In the genomic region with DNA sequence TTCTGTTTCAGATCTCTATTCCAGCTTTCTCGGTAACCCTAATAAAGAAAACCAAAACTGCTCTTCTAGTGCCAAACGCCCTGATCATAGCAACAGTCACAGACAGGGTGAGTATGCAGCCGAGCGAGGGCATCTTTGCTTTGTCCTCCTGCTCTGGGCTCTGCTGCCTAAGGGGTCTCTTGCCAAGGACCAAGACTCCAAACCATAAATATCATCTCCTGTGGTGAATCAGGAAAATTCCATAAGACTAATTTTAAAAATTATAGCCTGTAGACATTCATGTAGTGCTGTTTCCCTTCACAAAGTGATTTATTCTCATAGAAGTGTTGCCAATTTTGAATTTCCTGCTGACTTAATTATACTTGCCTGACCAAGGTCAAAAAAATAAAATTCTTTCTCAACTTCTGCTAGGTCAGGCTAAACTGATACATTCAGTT, we compare ENCODE assay signal across 15 cellular contexts. TPM values are rescaled to one million over a fixed set of nuclear protein-coding genes. Genes with fewer than 3 reads are reported as not detected.
DNase-seq lines count a peak whose midpoint lies in the region; ATAC-seq and TF ChIP-seq lines count a peak whose summit lies in the region.
"Had no signal": no experiment of that assay in that cellular context is flagged by ENCODE, and none has a peak within 500 bp of the region (broad histone marks: within the 10 kb centered on the region; RNA-seq: fewer than 3 reads in every experiment).

No MANE protein-coding gene starts in this region.

- CTCF ChIA-PET in CD8-positive, alpha-beta T cell (lab: Charles Lee), result interaction anchor here (2.0 kb wide), 1 partner anchor 22 kb away, joined by 6 read pairs; no protein-coding TSS in a partner anchor

- peak overlapping the region; percentile 68 for H3K9ac ChIP-seq in adipocyte (ENCODE audit: low read length)
- H3K9ac ChIP-seq in rectal smooth muscle tissue (ENCODE audit: low read length), result no peak overlapping the region

- intact Hi-C loops in CD8-positive, alpha-beta T cell (cut with DNase I, micrococcal nuclease), result no loop called here

- TF ChIP-seq CTCF in fibroblast of the aortic adventitia (IDR thresholded peaks at IDR 0.05; ENCODE audit: insufficient read depth, low read length), result no peak
- no peak for TF ChIP-seq CTCF in CD8-positive, alpha-beta T cell (IDR thresholded peaks at IDR 0.05)

- H3K9me3 ChIP-seq in adipocyte (ENCODE audit: control insufficient read depth, low read length), result no peaks in the 10 kb centered on the region
- H3K9me3 ChIP-seq in CD8-positive, alpha-beta T cell (ENCODE audit: low read length), result no peaks in the 10 kb centered on the region
- H3K9me3 ChIP-seq: Caco-2, right lobe of liver had no signal

- no peak overlapping the region for H3K4me3 Mint-ChIP-seq in CD8-positive, alpha-beta T cell
- H3K4me3 Mint-ChIP-seq: activated naive CD8-positive, alpha-beta T cell treated with anti-CD3 and anti-CD28 coated beads, Interleukin-2, amount 10 ng/mL, durations not matched to agents 7 days and 5 days; naive thymus-derived CD4-positive, alpha-beta T cell had no signal

- no peaks in the 10 kb centered on the region for H3K4me1 Mint-ChIP-seq in CD8-positive, alpha-beta T cell (ENCODE audit: low read depth)
- H3K4me1 Mint-ChIP-seq: activated naive CD8-positive, alpha-beta T cell treated with anti-CD3 and anti-CD28 coated beads, Interleukin-2, amount 10 ng/mL, durations not matched to agents 7 days and 5 days had no signal

- H3K36me3 Mint-ChIP-seq in CD8-positive, alpha-beta T cell, result peaks cover 56% of the 10 kb centered on the region

- no peak for ATAC-seq in CD8-positive, alpha-beta T cell
- no peak for ATAC-seq in GM21723 (IDR thresholded peaks at IDR 0.05; ENCODE audit: unreplicated experiment)
- ATAC-seq in HG03095 (IDR thresholded peaks at IDR 0.05; ENCODE audit: unreplicated experiment), result no peak
- ATAC-seq in HG03521 (IDR thresholded peaks at IDR 0.05; ENCODE audit: unreplicated experiment), result no peak
- ATAC-seq: naive thymus-derived CD4-positive, alpha-beta T cell had no signal

- H3K4me1 ChIP-seq in adipocyte (ENCODE audit: control insufficient read depth, insufficient read depth, low read length) (peaks cover 46% of the 10 kb centered on the region), rectal smooth muscle tissue (ENCODE audit: control insufficient read depth, insufficient read depth, low read length) (peaks cover 3% of the 10 kb centered on the region)
- no peaks in the 10 kb centered on the region for H3K4me1 ChIP-seq in CD8-positive, alpha-beta T cell (ENCODE audit: insufficient read depth, low read length)
- H3K4me1 ChIP-seq: right lobe of liver had no signal

- no peak overlapping the region for H3K4me3 ChIP-seq in adipocyte (ENCODE audit: low read length)
- no peak overlapping the region for H3K4me3 ChIP-seq in fibroblast of the aortic adventitia (ENCODE audit: low read depth, low read length)
- no peak overlapping the region for H3K4me3 ChIP-seq in rectal smooth muscle tissue (ENCODE audit: low read length)
- H3K4me3 ChIP-seq in CD8-positive, alpha-beta T cell (ENCODE audit: low read depth, low read length), result no peak overlapping the region
- H3K4me3 ChIP-seq: right lobe of liver had no signal

- no peaks in the 10 kb centered on the region for H3K9me3 Mint-ChIP-seq in CD8-positive, alpha-beta T cell
- H3K9me3 Mint-ChIP-seq: activated naive CD8-positive, alpha-beta T cell treated with anti-CD3 and anti-CD28 coated beads, Interleukin-2, amount 10 ng/mL, durations not matched to agents 7 days and 5 days; naive thymus-derived CD4-positive, alpha-beta T cell had no signal

- no peaks in the 10 kb centered on the region for H3K27me3 ChIP-seq in adipocyte (replicated peaks; ENCODE audit: control insufficient read depth, insufficient read depth, low read length)
- no peaks in the 10 kb centered on the region for H3K27me3 ChIP-seq in rectal smooth muscle tissue (ENCODE audit: control insufficient read depth, insufficient read depth, low read length)
- no peaks in the 10 kb centered on the region for H3K27me3 ChIP-seq in CD8-positive, alpha-beta T cell (ENCODE audit: insufficient read depth, low read length)
- H3K27me3 ChIP-seq: right lobe of liver had no signal

- POLR2A ChIA-PET in CD8-positive, alpha-beta T cell (lab: Charles Lee), result interaction anchor here (0.6 to 1.2 kb wide), 2 partner anchors 35 to 1580 kb away, joined by 4 to 5 read pairs; no protein-coding TSS in a partner anchor

- DNase-seq in AG08395 (ENCODE audit: low spot score) (peak; percentile 45), adipocyte (ENCODE audit: low read depth) (no peak), fibroblast of the aortic adventitia (ENCODE audit: low read depth) (peak; percentile 45)
- no peak for DNase-seq in CD8-positive, alpha-beta T cell
- DNase-seq: activated CD4-positive, CD25-positive, alpha-beta regulatory T cell treated with anti-CD3 and anti-CD28 coated beads, Interleukin-2, amount 50 U/mL, for 72 hours; activated naive CD8-positive, alpha-beta T cell treated with anti-CD3 and anti-CD28 coated beads, Interleukin-2, amount 10 ng/mL, durations not matched to agents 7 days and 5 days; Caco-2; glutamatergic neuron; islet precursor cell; naive thymus-derived CD4-positive, alpha-beta T cell; right lobe of liver had no signal

- peaks cover 81% of the 10 kb centered on the region for H3K36me3 ChIP-seq in adipocyte (ENCODE audit: control insufficient read depth, insufficient read depth, low read length, severe bottlenecking)
- peaks cover 6% of the 10 kb centered on the region for H3K36me3 ChIP-seq in rectal smooth muscle tissue (ENCODE audit: control insufficient read depth, insufficient read depth, low read length)
- no peaks in the 10 kb centered on the region for H3K36me3 ChIP-seq in CD8-positive, alpha-beta T cell (ENCODE audit: insufficient read depth, low read length)

- H3K27ac ChIP-seq in rectal smooth muscle tissue (ENCODE audit: low read depth, low read length), result peak overlapping the region; percentile 38
- no peak overlapping the region for H3K27ac ChIP-seq in CD8-positive, alpha-beta T cell (ENCODE audit: low read depth, low read length)
- H3K27ac ChIP-seq: right lobe of liver had no signal

- H3K27ac Mint-ChIP-seq in CD8-positive, alpha-beta T cell, result no peak overlapping the region
- H3K27ac Mint-ChIP-seq: activated naive CD8-positive, alpha-beta T cell treated with anti-CD3 and anti-CD28 coated beads, Interleukin-2, amount 10 ng/mL, durations not matched to agents 7 days and 5 days had no signal

- no peaks in the 10 kb centered on the region for H3K27me3 Mint-ChIP-seq in CD8-positive, alpha-beta T cell (ENCODE audit: low read depth)
- H3K27me3 Mint-ChIP-seq: activated naive CD8-positive, alpha-beta T cell treated with anti-CD3 and anti-CD28 coated beads, Interleukin-2, amount 10 ng/mL, durations not matched to agents 7 days and 5 days; naive thymus-derived CD4-positive, alpha-beta T cell had no signal

RNA-seq across cellular contexts. Expression of a gene that starts 54.5 kb away (rescaled TPM):
- total RNA-seq in fibroblast of the aortic adventitia (ENCODE audit: low replicate concordance), result 13.5 and 23.5 TPM in 2 replicates
- total RNA-seq in CD8-positive, alpha-beta T cell, result 10 to 100 TPM in 1 of 2 experiments, 1 to 10 TPM in 1; 8.2 to 10.4 TPM

Comparison
In these comparisons a context has a peak if more than half of its experiments do, and no peak if none do; other contexts are left out.
1. DNase-seq: peak in AG08395 (single experiment) and fibroblast of the aortic adventitia (single experiment); none in adipocyte (single experiment) and CD8-positive, alpha-beta T cell (0 of 7).